Comparison of ENCODE assay signal across 1 cellular context in the genomic region with DNA sequence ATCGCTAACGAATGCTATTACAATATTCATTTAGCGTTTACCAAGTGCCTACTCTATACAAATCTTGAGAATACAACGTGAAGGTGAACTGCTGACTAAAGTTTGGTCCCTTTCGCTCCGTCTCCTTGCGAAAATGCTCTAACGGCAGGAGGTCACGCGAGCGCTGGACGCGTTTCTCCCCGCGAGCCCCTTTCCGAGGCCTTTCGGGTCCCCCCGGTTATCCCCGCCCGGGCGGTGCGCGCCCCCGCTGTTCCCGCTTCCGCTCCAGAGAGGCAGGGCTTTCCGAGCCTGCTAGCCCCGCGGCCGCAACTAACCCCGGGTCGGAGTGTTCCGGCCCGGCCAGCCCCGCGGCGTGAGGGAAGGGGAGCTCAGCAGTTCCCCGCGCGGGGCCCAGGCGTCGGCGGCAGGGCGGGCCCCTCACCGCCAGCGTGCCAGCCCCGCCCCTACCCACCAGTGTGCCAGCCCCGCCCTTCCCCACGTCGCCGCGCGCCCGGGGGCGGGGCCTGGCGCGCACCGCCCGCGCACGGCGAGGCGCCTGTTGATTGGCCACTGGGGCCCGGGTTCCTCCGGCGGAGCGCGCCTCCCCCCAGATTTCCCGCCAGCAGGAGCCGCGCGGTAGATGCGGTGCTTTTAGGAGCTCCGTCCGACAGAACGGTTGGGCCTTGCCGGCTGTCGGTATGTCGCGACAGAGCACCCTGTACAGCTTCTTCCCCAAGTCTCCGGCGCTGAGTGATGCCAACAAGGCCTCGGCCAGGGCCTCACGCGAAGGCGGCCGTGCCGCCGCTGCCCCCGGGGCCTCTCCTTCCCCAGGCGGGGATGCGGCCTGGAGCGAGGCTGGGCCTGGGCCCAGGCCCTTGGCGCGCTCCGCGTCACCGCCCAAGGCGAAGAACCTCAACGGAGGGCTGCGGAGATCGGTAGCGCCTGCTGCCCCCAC.
TF ChIP-seq lines count a peak whose summit lies in the region.

A gene with protein sequence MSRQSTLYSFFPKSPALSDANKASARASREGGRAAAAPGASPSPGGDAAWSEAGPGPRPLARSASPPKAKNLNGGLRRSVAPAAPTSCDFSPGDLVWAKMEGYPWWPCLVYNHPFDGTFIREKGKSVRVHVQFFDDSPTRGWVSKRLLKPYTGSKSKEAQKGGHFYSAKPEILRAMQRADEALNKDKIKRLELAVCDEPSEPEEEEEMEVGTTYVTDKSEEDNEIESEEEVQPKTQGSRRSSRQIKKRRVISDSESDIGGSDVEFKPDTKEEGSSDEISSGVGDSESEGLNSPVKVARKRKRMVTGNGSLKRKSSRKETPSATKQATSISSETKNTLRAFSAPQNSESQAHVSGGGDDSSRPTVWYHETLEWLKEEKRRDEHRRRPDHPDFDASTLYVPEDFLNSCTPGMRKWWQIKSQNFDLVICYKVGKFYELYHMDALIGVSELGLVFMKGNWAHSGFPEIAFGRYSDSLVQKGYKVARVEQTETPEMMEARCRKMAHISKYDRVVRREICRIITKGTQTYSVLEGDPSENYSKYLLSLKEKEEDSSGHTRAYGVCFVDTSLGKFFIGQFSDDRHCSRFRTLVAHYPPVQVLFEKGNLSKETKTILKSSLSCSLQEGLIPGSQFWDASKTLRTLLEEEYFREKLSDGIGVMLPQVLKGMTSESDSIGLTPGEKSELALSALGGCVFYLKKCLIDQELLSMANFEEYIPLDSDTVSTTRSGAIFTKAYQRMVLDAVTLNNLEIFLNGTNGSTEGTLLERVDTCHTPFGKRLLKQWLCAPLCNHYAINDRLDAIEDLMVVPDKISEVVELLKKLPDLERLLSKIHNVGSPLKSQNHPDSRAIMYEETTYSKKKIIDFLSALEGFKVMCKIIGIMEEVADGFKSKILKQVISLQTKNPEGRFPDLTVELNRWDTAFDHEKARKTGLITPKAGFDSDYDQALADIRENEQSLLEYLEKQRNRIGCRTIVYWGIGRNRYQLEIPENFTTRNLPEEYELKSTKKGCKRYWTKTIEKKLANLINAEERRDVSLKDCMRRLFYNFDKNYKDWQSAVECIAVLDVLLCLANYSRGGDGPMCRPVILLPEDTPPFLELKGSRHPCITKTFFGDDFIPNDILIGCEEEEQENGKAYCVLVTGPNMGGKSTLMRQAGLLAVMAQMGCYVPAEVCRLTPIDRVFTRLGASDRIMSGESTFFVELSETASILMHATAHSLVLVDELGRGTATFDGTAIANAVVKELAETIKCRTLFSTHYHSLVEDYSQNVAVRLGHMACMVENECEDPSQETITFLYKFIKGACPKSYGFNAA (N-terminal part only) (plus strand): TSS at position 589 of the 934 bp plus-strand sequence. CDS start 89 bp downstream, at position 678.

TF ChIP-seq in WTC11, 78 proteins besides CTCF, POLR2A, EP300 and RAD21 (continued from another document and continues in another):
- TF ChIP-seq, protein P1, sequence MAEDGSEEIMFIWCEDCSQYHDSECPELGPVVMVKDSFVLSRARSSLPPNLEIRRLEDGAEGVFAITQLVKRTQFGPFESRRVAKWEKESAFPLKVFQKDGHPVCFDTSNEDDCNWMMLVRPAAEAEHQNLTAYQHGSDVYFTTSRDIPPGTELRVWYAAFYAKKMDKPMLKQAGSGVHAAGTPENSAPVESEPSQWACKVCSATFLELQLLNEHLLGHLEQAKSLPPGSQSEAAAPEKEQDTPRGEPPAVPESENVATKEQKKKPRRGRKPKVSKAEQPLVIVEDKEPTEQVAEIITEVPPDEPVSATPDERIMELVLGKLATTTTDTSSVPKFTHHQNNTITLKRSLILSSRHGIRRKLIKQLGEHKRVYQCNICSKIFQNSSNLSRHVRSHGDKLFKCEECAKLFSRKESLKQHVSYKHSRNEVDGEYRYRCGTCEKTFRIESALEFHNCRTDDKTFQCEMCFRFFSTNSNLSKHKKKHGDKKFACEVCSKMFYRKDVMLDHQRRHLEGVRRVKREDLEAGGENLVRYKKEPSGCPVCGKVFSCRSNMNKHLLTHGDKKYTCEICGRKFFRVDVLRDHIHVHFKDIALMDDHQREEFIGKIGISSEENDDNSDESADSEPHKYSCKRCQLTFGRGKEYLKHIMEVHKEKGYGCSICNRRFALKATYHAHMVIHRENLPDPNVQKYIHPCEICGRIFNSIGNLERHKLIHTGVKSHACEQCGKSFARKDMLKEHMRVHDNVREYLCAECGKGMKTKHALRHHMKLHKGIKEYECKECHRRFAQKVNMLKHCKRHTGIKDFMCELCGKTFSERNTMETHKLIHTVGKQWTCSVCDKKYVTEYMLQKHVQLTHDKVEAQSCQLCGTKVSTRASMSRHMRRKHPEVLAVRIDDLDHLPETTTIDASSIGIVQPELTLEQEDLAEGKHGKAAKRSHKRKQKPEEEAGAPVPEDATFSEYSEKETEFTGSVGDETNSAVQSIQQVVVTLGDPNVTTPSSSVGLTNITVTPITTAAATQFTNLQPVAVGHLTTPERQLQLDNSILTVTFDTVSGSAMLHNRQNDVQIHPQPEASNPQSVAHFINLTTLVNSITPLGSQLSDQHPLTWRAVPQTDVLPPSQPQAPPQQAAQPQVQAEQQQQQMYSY (CRISPR knock-in tag; IDR thresholded peaks at IDR 0.05) = no peak
- TF ChIP-seq, protein P2, sequence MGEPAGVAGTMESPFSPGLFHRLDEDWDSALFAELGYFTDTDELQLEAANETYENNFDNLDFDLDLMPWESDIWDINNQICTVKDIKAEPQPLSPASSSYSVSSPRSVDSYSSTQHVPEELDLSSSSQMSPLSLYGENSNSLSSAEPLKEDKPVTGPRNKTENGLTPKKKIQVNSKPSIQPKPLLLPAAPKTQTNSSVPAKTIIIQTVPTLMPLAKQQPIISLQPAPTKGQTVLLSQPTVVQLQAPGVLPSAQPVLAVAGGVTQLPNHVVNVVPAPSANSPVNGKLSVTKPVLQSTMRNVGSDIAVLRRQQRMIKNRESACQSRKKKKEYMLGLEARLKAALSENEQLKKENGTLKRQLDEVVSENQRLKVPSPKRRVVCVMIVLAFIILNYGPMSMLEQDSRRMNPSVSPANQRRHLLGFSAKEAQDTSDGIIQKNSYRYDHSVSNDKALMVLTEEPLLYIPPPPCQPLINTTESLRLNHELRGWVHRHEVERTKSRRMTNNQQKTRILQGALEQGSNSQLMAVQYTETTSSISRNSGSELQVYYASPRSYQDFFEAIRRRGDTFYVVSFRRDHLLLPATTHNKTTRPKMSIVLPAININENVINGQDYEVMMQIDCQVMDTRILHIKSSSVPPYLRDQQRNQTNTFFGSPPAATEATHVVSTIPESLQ (CRISPR knock-in tag; IDR thresholded peaks at IDR 0.05) = peak; percentile 75; the same call in 1 of the 2 replicates
- TF ChIP-seq, protein P3, sequence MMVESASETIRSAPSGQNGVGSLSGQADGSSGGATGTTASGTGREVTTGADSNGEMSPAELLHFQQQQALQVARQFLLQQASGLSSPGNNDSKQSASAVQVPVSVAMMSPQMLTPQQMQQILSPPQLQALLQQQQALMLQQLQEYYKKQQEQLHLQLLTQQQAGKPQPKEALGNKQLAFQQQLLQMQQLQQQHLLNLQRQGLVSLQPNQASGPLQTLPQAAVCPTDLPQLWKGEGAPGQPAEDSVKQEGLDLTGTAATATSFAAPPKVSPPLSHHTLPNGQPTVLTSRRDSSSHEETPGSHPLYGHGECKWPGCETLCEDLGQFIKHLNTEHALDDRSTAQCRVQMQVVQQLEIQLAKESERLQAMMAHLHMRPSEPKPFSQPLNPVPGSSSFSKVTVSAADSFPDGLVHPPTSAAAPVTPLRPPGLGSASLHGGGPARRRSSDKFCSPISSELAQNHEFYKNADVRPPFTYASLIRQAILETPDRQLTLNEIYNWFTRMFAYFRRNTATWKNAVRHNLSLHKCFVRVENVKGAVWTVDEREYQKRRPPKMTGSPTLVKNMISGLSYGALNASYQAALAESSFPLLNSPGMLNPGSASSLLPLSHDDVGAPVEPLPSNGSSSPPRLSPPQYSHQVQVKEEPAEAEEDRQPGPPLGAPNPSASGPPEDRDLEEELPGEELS (CRISPR knock-in tag; IDR thresholded peaks at IDR 0.05) = peak; percentile 85
- TF ChIP-seq ZBTB21 (CRISPR knock-in tag; IDR thresholded peaks at IDR 0.05; ENCODE audit: borderline replicate concordance) (no peak; the same call in 1 of the 2 replicates), ZNF138 (CRISPR knock-in tag; conservative IDR thresholded peaks at IDR 0.05) (no peak), CREB1 (CRISPR knock-in tag; IDR thresholded peaks at IDR 0.05) (0 out of 2 replicates have a peak, but pooled peaks have one; percentile 24), MXD4 (CRISPR knock-in tag; IDR thresholded peaks at IDR 0.05; ENCODE audit: borderline replicate concordance) (no peak), OVOL2 (CRISPR knock-in tag; IDR thresholded peaks at IDR 0.05; ENCODE audit: borderline replicate concordance) (no peak), SP1 (CRISPR knock-in tag; conservative IDR thresholded peaks at IDR 0.05) (peak; percentile 94), TEAD4 (CRISPR knock-in tag; IDR thresholded peaks at IDR 0.05) (no peak), ZNF121 (CRISPR knock-in tag; IDR thresholded peaks at IDR 0.05) (no peak), TCF7 (CRISPR knock-in tag; IDR thresholded peaks at IDR 0.05; ENCODE audit: low read depth) (no peak), FOXK1 (CRISPR knock-in tag; IDR thresholded peaks at IDR 0.05) (no peak; the same call in 1 of the 2 replicates), TP53 (CRISPR knock-in tag; IDR thresholded peaks at IDR 0.05) (peak; percentile 63; the same call in 1 of the 2 replicates), JAZF1 (CRISPR knock-in tag; IDR thresholded peaks at IDR 0.05) (no peak), GABPB1 (CRISPR knock-in tag; IDR thresholded peaks at IDR 0.05) (peak; percentile 57; the same call in 1 of the 2 replicates), ZNF671 (CRISPR knock-in tag; IDR thresholded peaks at IDR 0.05) (no peak), NR3C1 (CRISPR knock-in tag; conservative IDR thresholded peaks at IDR 0.05; ENCODE audit: low read depth) (no peak), ETV6 (CRISPR knock-in tag; IDR thresholded peaks at IDR 0.05) (peak; percentile 74; the same call in 1 of the 2 replicates)
- TF ChIP-seq, protein P4, sequence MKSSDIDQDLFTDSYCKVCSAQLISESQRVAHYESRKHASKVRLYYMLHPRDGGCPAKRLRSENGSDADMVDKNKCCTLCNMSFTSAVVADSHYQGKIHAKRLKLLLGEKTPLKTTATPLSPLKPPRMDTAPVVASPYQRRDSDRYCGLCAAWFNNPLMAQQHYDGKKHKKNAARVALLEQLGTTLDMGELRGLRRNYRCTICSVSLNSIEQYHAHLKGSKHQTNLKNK (CRISPR knock-in tag; IDR thresholded peaks at IDR 0.05) = no peak
- TF ChIP-seq, protein P5, sequence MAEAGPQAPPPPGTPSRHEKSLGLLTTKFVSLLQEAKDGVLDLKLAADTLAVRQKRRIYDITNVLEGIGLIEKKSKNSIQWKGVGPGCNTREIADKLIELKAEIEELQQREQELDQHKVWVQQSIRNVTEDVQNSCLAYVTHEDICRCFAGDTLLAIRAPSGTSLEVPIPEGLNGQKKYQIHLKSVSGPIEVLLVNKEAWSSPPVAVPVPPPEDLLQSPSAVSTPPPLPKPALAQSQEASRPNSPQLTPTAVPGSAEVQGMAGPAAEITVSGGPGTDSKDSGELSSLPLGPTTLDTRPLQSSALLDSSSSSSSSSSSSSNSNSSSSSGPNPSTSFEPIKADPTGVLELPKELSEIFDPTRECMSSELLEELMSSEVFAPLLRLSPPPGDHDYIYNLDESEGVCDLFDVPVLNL (CRISPR knock-in tag; IDR thresholded peaks at IDR 0.05; ENCODE audit: borderline replicate concordance, low read depth) = peak; percentile 95
- TF ChIP-seq, protein P6, sequence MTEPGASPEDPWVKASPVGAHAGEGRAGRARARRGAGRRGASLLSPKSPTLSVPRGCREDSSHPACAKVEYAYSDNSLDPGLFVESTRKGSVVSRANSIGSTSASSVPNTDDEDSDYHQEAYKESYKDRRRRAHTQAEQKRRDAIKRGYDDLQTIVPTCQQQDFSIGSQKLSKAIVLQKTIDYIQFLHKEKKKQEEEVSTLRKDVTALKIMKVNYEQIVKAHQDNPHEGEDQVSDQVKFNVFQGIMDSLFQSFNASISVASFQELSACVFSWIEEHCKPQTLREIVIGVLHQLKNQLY (CRISPR knock-in tag; IDR thresholded peaks at IDR 0.05) = no peak
- TF ChIP-seq, protein P7, sequence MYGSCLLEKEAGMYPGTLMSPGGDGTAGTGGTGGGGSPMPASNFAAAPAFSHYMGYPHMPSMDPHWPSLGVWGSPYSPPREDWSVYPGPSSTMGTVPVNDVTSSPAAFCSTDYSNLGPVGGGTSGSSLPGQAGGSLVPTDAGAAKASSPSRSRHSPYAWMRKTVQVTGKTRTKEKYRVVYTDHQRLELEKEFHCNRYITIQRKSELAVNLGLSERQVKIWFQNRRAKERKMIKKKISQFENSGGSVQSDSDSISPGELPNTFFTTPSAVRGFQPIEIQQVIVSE (CRISPR knock-in tag; IDR thresholded peaks at IDR 0.05; ENCODE audit: borderline replicate concordance) = no peak
- TF ChIP-seq, protein P8, sequence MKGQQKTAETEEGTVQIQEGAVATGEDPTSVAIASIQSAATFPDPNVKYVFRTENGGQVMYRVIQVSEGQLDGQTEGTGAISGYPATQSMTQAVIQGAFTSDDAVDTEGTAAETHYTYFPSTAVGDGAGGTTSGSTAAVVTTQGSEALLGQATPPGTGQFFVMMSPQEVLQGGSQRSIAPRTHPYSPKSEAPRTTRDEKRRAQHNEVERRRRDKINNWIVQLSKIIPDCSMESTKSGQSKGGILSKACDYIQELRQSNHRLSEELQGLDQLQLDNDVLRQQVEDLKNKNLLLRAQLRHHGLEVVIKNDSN (CRISPR knock-in tag; IDR thresholded peaks at IDR 0.05) = no peak
- TF ChIP-seq, protein P9, sequence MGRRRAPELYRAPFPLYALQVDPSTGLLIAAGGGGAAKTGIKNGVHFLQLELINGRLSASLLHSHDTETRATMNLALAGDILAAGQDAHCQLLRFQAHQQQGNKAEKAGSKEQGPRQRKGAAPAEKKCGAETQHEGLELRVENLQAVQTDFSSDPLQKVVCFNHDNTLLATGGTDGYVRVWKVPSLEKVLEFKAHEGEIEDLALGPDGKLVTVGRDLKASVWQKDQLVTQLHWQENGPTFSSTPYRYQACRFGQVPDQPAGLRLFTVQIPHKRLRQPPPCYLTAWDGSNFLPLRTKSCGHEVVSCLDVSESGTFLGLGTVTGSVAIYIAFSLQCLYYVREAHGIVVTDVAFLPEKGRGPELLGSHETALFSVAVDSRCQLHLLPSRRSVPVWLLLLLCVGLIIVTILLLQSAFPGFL (CRISPR knock-in tag; IDR thresholded peaks at IDR 0.05; ENCODE audit: borderline replicate concordance) = 0 out of 2 replicates have a peak, but pooled peaks have one; percentile 26
- TF ChIP-seq, protein P10, sequence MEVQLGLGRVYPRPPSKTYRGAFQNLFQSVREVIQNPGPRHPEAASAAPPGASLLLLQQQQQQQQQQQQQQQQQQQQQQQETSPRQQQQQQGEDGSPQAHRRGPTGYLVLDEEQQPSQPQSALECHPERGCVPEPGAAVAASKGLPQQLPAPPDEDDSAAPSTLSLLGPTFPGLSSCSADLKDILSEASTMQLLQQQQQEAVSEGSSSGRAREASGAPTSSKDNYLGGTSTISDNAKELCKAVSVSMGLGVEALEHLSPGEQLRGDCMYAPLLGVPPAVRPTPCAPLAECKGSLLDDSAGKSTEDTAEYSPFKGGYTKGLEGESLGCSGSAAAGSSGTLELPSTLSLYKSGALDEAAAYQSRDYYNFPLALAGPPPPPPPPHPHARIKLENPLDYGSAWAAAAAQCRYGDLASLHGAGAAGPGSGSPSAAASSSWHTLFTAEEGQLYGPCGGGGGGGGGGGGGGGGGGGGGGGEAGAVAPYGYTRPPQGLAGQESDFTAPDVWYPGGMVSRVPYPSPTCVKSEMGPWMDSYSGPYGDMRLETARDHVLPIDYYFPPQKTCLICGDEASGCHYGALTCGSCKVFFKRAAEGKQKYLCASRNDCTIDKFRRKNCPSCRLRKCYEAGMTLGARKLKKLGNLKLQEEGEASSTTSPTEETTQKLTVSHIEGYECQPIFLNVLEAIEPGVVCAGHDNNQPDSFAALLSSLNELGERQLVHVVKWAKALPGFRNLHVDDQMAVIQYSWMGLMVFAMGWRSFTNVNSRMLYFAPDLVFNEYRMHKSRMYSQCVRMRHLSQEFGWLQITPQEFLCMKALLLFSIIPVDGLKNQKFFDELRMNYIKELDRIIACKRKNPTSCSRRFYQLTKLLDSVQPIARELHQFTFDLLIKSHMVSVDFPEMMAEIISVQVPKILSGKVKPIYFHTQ (CRISPR knock-in tag; IDR thresholded peaks at IDR 0.05) = no peak
